In the genomic region with DNA sequence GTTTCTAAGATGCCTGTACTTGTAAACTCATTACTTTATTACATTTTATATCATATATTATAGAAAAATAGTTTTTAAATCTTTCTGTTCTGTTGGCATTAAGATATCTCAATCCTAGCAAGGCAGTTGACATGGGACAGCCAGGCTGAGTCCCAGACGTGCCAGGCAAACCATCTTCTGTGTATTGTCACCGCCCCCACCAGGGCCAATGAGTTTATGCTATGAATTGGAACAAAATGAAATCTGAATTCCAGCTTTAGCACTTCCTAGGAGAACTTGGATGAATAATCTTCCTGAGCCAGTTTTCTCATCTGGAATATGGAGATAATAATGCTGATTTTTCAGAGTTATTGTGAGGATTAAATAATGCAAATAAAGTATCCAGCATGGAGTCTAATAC, we compare ENCODE assay signal across 8 cellular contexts.
DNase-seq lines count a peak whose midpoint lies in the region; ATAC-seq and TF ChIP-seq lines count a peak whose summit lies in the region.

No MANE protein-coding gene starts in this region.

- peak; percentile 42 to 47 for TF ChIP-seq CTCF in Caco-2 (IDR thresholded peaks at IDR 0.05; ENCODE audit: insufficient read depth in 1 of 2, low read depth in 1 of 2, low read length in 1 of 2, severe bottlenecking in 1 of 2, unreplicated experiment in 1 of 2)

- H3K36me3 ChIP-seq in Caco-2 (ENCODE audit: control insufficient read depth, insufficient read depth, low read length): no peaks in the 10 kb centered on the region

- H3K9me3 ChIP-seq in Caco-2: no peaks in the 10 kb centered on the region

- H3K4me3 ChIP-seq in Caco-2 (ENCODE audit: low read depth, low read length): no peak overlapping the region

- H3K36me3 Mint-ChIP-seq in Caco-2 (ENCODE audit: insufficient read depth, unreplicated experiment): no peaks in the 10 kb centered on the region
- H3K36me3 Mint-ChIP-seq in activated CD4-positive, alpha-beta memory T cell treated with anti-CD3 and anti-CD28 coated beads for 36 hours: no peaks in the 10 kb centered on the region

- H3K27ac Mint-ChIP-seq in Caco-2 (ENCODE audit: unreplicated experiment): no peak overlapping the region
- no peak overlapping the region for H3K27ac Mint-ChIP-seq in activated CD4-positive, alpha-beta memory T cell treated with anti-CD3 and anti-CD28 coated beads for 36 hours

- BruUV-seq in Caco-2 (replicated peaks; lab: Mats Ljungman, UMichigan): no TSS peak

- no peaks in the 10 kb centered on the region for H3K4me1 Mint-ChIP-seq in Caco-2 (ENCODE audit: low read depth, unreplicated experiment)
- H3K4me1 Mint-ChIP-seq in activated CD4-positive, alpha-beta memory T cell treated with anti-CD3 and anti-CD28 coated beads for 36 hours (ENCODE audit: low read depth): no peaks in the 10 kb centered on the region

- DNase-seq in 8988T (peak; percentile 32), Caco-2 (peak in 1 of 2 experiments; percentile 30), RKO (ENCODE audit: low spot score) (peak; percentile 42), left ventricle myocardium superior (peak; percentile 38), AML-193 (lab: John Stamatoyannopoulos, UW) (no peak), Ammon's horn (ENCODE audit: low spot score) (no peak)
- no peak for DNase-seq in activated CD4-positive, alpha-beta memory T cell treated with anti-CD3 and anti-CD28 coated beads for 36 hours

- intact Hi-C loops in Caco-2 (cut with micrococcal nuclease; ENCODE audit: unreplicated experiment): loop anchor here (1.0 to 5.0 kb wide), 3 partner anchors 180 to 338 kb away; no protein-coding TSS in a partner anchor
- intact Hi-C loops in left ventricle myocardium superior (cut with micrococcal nuclease): no loop called here
- intact Hi-C loops in activated CD4-positive, alpha-beta memory T cell treated with anti-CD3 and anti-CD28 coated beads for 36 hours (cut with micrococcal nuclease): no loop called here

- H3K27me3 Mint-ChIP-seq in Caco-2 (ENCODE audit: insufficient read depth, unreplicated experiment): peaks cover 2% of the 10 kb centered on the region
- peaks cover 11% of the 10 kb centered on the region for H3K27me3 Mint-ChIP-seq in activated CD4-positive, alpha-beta memory T cell treated with anti-CD3 and anti-CD28 coated beads for 36 hours

- POLR2A ChIA-PET in Caco-2 (lab: Charles Lee): no interaction called here
- POLR2A ChIA-PET in activated CD4-positive, alpha-beta memory T cell treated with anti-CD3 and anti-CD28 coated beads for 36 hours (lab: Charles Lee): no interaction called here

- H3K4me3 Mint-ChIP-seq in Caco-2 (ENCODE audit: unreplicated experiment): no peak overlapping the region
- H3K4me3 Mint-ChIP-seq in activated CD4-positive, alpha-beta memory T cell treated with anti-CD3 and anti-CD28 coated beads for 36 hours: no peak overlapping the region

- H3K4me1 ChIP-seq in Caco-2: no peaks in the 10 kb centered on the region

- CTCF ChIA-PET in Caco-2 (lab: Charles Lee): interaction anchor here (1.2 to 1.3 kb wide), 2 partner anchors 114 to 350 kb away, joined by 3 to 4 read pairs; no protein-coding TSS in a partner anchor
- CTCF ChIA-PET in activated CD4-positive, alpha-beta memory T cell treated with anti-CD3 and anti-CD28 coated beads for 36 hours (lab: Charles Lee): interaction anchor here (1.3 kb wide), 1 partner anchor 118 kb away, joined by 3 read pairs; no protein-coding TSS in a partner anchor

- no peaks in the 10 kb centered on the region for H3K27me3 ChIP-seq in Caco-2 (replicated peaks; ENCODE audit: control insufficient read depth, insufficient read depth, low read length)

- ATAC-seq in left ventricle myocardium superior: peak; percentile 57
- no peak for ATAC-seq in HG03139 (IDR thresholded peaks at IDR 0.05; ENCODE audit: unreplicated experiment)

- no peaks in the 10 kb centered on the region for H3K9me3 Mint-ChIP-seq in Caco-2 (ENCODE audit: unreplicated experiment)
- no peaks in the 10 kb centered on the region for H3K9me3 Mint-ChIP-seq in activated CD4-positive, alpha-beta memory T cell treated with anti-CD3 and anti-CD28 coated beads for 36 hours

Comparison
In these comparisons a context has a peak if more than half of its experiments do, and no peak if none do; other contexts are left out.
1. DNase-seq: peak in 8988T (single experiment), RKO (single experiment) and left ventricle myocardium superior (single experiment); none in AML-193 (0 of 2), Ammon's horn (single experiment) and activated CD4-positive, alpha-beta memory T cell treated with anti-CD3 and anti-CD28 coated beads for 36 hours (single experiment).